Comparison of ENCODE assay signal across 19 cellular contexts in genomic region chr2:147373800-147374409, GRCh38.
"Had no signal": no experiment of that assay in that cellular context is flagged by ENCODE, and none has a peak within 500 bp of the region (broad histone marks: within the 10 kb centered on the region; RNA-seq: fewer than 3 reads in every experiment).

No MANE protein-coding gene starts in this region.

- H3K27me3 ChIP-seq: ascending aorta, right atrium auricular region, transverse colon, uterus had no signal

- H3K9me3 ChIP-seq: ascending aorta, lower lobe of right lung, right atrium auricular region, transverse colon, uterus had no signal

- DNase-seq: activated CD4-positive, alpha-beta T cell treated with anti-CD3 and anti-CD28 coated beads for 1 hour; activated CD8-positive, alpha-beta memory T cell treated with anti-CD3 and anti-CD28 coated beads for 24 hours; activated CD8-positive, alpha-beta memory T cell treated with anti-CD3 and anti-CD28 coated beads, Interleukin-2, amount 50 U/mL, for 48 hours; activated effector memory CD4-positive, alpha-beta T cell treated with Interleukin-2 at 50 U/mL for 16 hours; activated naive CD4-positive, alpha-beta T cell treated with anti-CD3 and anti-CD28 coated beads, Interleukin-2, amount 10 ng/mL, durations not matched to agents 7 days and 5 days; activated naive CD8-positive, alpha-beta T cell treated with anti-CD3 and anti-CD28 coated beads, Interleukin-2, amount 50 U/mL, for 24 hours; activated T-cell treated with anti-CD3 and anti-CD28 coated beads, Interleukin-2, amount 50 U/mL, for 48 hours; cerebellar nuclear complex; cortex of kidney; left cardiac atrium; lower lobe of right lung; occipital lobe; transverse colon; uterus; WERI-Rb-1 had no signal

- H3K36me3 ChIP-seq: ascending aorta, lower lobe of right lung, right atrium auricular region, transverse colon, uterus, WERI-Rb-1 had no signal

- ATAC-seq: activated naive CD8-positive, alpha-beta T cell treated with anti-CD3 and anti-CD28 coated beads, Interleukin-2, amount 50 U/mL, for 24 hours; lower lobe of right lung; natural killer cell treated with Interleukin-12 subunit alpha and Interleukin-12 subunit beta and Interleukin-15 and Interleukin-18, amount 100 ng/mL, for 72 hours had no signal

- H3K4me1 ChIP-seq: ascending aorta, lower lobe of right lung, right atrium auricular region, uterus had no signal

- H3K27ac ChIP-seq: ascending aorta, lower lobe of right lung, right atrium auricular region, uterus, WERI-Rb-1 had no signal

- H3K4me3 ChIP-seq: ascending aorta, lower lobe of right lung, right atrium auricular region, skin epidermis, transverse colon, uterus had no signal
